In the genomic region with DNA sequence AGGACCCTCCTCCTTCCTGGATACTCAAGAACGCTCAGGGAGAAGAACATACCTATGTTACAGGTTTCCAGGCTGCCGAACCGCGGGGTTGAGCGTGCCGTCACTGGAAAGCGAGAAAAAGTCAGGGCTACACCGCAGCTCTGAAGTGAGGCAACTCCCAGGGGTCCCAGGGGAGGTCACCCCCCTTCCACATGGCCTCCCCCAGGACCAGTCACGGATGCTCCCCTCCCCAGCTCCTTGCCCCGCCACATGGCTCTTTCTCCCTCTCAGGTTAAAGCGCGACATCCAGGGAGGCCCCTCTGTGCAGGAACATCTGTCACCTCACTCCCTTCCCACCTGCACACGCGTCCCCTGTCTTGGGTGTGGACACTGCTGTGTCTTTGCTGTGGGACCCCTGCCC, we compare ENCODE assay signal across 1 cellular context.
TF ChIP-seq lines count a peak whose summit lies in the region.

No MANE protein-coding gene starts in this region.

TF ChIP-seq in IMR-90, 13 proteins besides CTCF, POLR2A, EP300 and RAD21 (continued from another document):
- no peak for TF ChIP-seq MXI1 (IDR thresholded peaks at IDR 0.05; ENCODE audit: borderline replicate concordance, low read depth, low read length)
- TF ChIP-seq MAFK (IDR thresholded peaks at IDR 0.05; ENCODE audit: low read depth, low read length): no peak
- no peak for TF ChIP-seq NFE2L2 (IDR thresholded peaks at IDR 0.05; ENCODE audit: low read depth, low read length)
- TF ChIP-seq RFX5 (IDR thresholded peaks at IDR 0.05; ENCODE audit: low read depth, low read length): no peak
